ENCODE assay signal across 9 cellular contexts in genomic region chr2:113977660-113978523, GRCh38.
DNase-seq lines count a peak whose midpoint lies in the region; ATAC-seq and TF ChIP-seq lines count a peak whose summit lies in the region.
"Had no signal": no experiment of that assay in that cellular context is flagged by ENCODE, and none has a peak within 500 bp of the region (broad histone marks: within the 10 kb centered on the region; RNA-seq: fewer than 3 reads in every experiment).

No MANE protein-coding gene starts in this region.

- no peak overlapping the region for H3K4me3 Mint-ChIP-seq in stimulated activated effector memory CD8-positive, alpha-beta T cell treated with anti-CD3 and anti-CD28 coated beads, Interleukin-12 subunit alpha, Interleukin-12 subunit beta, amount 100 ng/mL, for 72 hours
- H3K4me3 Mint-ChIP-seq: activated naive CD8-positive, alpha-beta T cell treated with anti-CD3 and anti-CD28 coated beads, Interleukin-2, amount 10 ng/mL, durations not matched to agents 7 days and 5 days had no signal

- TF ChIP-seq CTCF in 22Rv1 (IDR thresholded peaks at IDR 0.05) (peak; percentile 15; the same call in 1 of the 2 replicates), RWPE2 (IDR thresholded peaks at IDR 0.05; ENCODE audit: poor library complexity, severe bottlenecking) (peak; percentile 58)

- H3K27me3 ChIP-seq in H7 (ENCODE audit: control insufficient read depth, insufficient read depth, low read length) (no peaks in the 10 kb centered on the region), RWPE2 (ENCODE audit: insufficient read depth, poor library complexity, severe bottlenecking) (no peaks in the 10 kb centered on the region)

- H3K4me1 ChIP-seq in RWPE2 (ENCODE audit: insufficient read depth, poor library complexity, severe bottlenecking): no peaks in the 10 kb centered on the region

- H3K27ac ChIP-seq in 22Rv1 (no peak overlapping the region), RWPE2 (ENCODE audit: poor library complexity, severe bottlenecking) (peak overlapping the region; percentile 45)

- no peaks in the 10 kb centered on the region for H3K9me3 Mint-ChIP-seq in stimulated activated effector memory CD8-positive, alpha-beta T cell treated with anti-CD3 and anti-CD28 coated beads, Interleukin-12 subunit alpha, Interleukin-12 subunit beta, amount 100 ng/mL, for 72 hours

- H3K4me3 ChIP-seq in H7 (ENCODE audit: insufficient read depth, low read depth, low read length) (no peak overlapping the region), RWPE2 (ENCODE audit: severe bottlenecking) (no peak overlapping the region)

- H3K36me3 ChIP-seq in H7 (replicated peaks; ENCODE audit: control insufficient read depth, insufficient read depth, low read length) (no peaks in the 10 kb centered on the region), RWPE2 (ENCODE audit: low read depth) (no peaks in the 10 kb centered on the region)

- H3K27ac Mint-ChIP-seq in stimulated activated effector memory CD8-positive, alpha-beta T cell treated with anti-CD3 and anti-CD28 coated beads, Interleukin-12 subunit alpha, Interleukin-12 subunit beta, amount 100 ng/mL, for 72 hours: peak overlapping the region; percentile 21
- H3K27ac Mint-ChIP-seq: activated naive CD8-positive, alpha-beta T cell treated with anti-CD3 and anti-CD28 coated beads, Interleukin-2, amount 10 ng/mL, durations not matched to agents 7 days and 5 days had no signal

- no peaks in the 10 kb centered on the region for H3K9me3 ChIP-seq in RWPE2 (ENCODE audit: severe bottlenecking)

- ATAC-seq in RWPE2 (ENCODE audit: low read depth): peak; percentile 68
- ATAC-seq in stimulated activated effector memory CD8-positive, alpha-beta T cell treated with anti-CD3 and anti-CD28 coated beads, Interleukin-12 subunit alpha, Interleukin-12 subunit beta, amount 100 ng/mL, for 72 hours: peak; percentile 36
- no peak for ATAC-seq in HG03442 (IDR thresholded peaks at IDR 0.05; ENCODE audit: unreplicated experiment)
- ATAC-seq in HG02678 (IDR thresholded peaks at IDR 0.05; ENCODE audit: unreplicated experiment): no peak

- peak; percentile 54 for DNase-seq in H7
- no peak for DNase-seq in RWPE2 (ENCODE audit: low spot score)
- peak; percentile 31 for DNase-seq in germinal center (ENCODE audit: low spot score)
- no peak for DNase-seq in stimulated activated effector memory CD8-positive, alpha-beta T cell treated with anti-CD3 and anti-CD28 coated beads, Interleukin-12 subunit alpha, Interleukin-12 subunit beta, amount 100 ng/mL, for 72 hours (ENCODE audit: low spot score in 2 of 2)
- no peak for DNase-seq in HK-2 (ENCODE audit: unreplicated experiment)
- DNase-seq: activated naive CD8-positive, alpha-beta T cell treated with anti-CD3 and anti-CD28 coated beads, Interleukin-2, amount 10 ng/mL, durations not matched to agents 7 days and 5 days had no signal

- H3K4me1 Mint-ChIP-seq in stimulated activated effector memory CD8-positive, alpha-beta T cell treated with anti-CD3 and anti-CD28 coated beads, Interleukin-12 subunit alpha, Interleukin-12 subunit beta, amount 100 ng/mL, for 72 hours: peaks cover 6% of the 10 kb centered on the region

- H3K36me3 Mint-ChIP-seq in stimulated activated effector memory CD8-positive, alpha-beta T cell treated with anti-CD3 and anti-CD28 coated beads, Interleukin-12 subunit alpha, Interleukin-12 subunit beta, amount 100 ng/mL, for 72 hours: peaks cover 35% of the 10 kb centered on the region

Comparison
In these comparisons a context has a peak if more than half of its experiments do, and no peak if none do; other contexts are left out.
1. DNase-seq: peak in H7 (single experiment) and germinal center (single experiment); none in RWPE2 (single experiment), stimulated activated effector memory CD8-positive, alpha-beta T cell treated with anti-CD3 and anti-CD28 coated beads, Interleukin-12 subunit alpha, Interleukin-12 subunit beta, amount 100 ng/mL, for 72 hours (0 of 2) and HK-2 (single experiment).
2. ATAC-seq: peak in RWPE2 (single experiment) and stimulated activated effector memory CD8-positive, alpha-beta T cell treated with anti-CD3 and anti-CD28 coated beads, Interleukin-12 subunit alpha, Interleukin-12 subunit beta, amount 100 ng/mL, for 72 hours (single experiment); none in HG03442 (single experiment) and HG02678 (single experiment).